10 cellular contexts compared by ENCODE assay signal in the genomic region with DNA sequence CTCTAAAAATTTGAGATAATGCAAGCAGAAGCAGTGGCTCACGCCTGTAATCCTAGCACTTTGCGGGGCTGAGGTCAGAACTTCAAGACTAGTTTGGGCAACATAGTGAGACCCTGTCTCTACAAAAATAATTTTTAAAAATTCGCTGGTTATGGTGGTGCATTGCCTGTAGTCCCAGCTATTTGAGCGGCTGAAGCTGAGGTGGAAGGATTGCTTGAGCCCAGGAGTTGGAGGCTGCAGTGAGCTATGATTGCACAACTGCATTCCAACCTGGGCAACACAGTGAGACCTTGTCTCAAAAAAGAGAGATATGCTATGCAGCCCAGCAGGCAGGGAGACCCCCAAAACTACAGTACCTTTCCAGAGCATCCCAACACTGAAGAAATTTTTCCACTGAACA. TPM values are rescaled to one million over a fixed set of nuclear protein-coding genes. Genes with fewer than 3 reads are reported as not detected.
DNase-seq lines count a peak whose midpoint lies in the region; ATAC-seq, FAIRE-seq and TF ChIP-seq lines count a peak whose summit lies in the region.
"Had no signal": no experiment of that assay in that cellular context is flagged by ENCODE, and none has a peak within 500 bp of the region (broad histone marks: within the 10 kb centered on the region; RNA-seq: fewer than 3 reads in every experiment).

No MANE protein-coding gene starts in this region.

- CTCF ChIA-PET in HEK293 (lab: Yijun Ruan, JAX) = no interaction called here

- H3K36me3 ChIP-seq in ACC112 (ENCODE audit: insufficient read depth, low read length) = peaks cover 36% of the 10 kb centered on the region
- peaks cover 0 to 37% of the 10 kb centered on the region in 2 experiments; a peak in 1 of 3 replicates for H3K36me3 ChIP-seq in HEK293 (ENCODE audit: control insufficient read depth in 2 of 2, insufficient read depth in 1 of 2, low read length in 2 of 2)
- peaks cover 7 to 16% of the 10 kb centered on the region in 2 donors for H3K36me3 ChIP-seq in kidney (ENCODE audit: control insufficient read depth in 1 of 2, insufficient read depth in 2 of 2, low read length in 2 of 2)

- H3K4me3 ChIP-seq in ACC112 (ENCODE audit: low read depth, low read length) (peak overlapping the region; percentile 99), HEK293 (ENCODE audit: low read depth, low read length) (no peak overlapping the region), kidney (ENCODE audit: low read length in 2 of 2) (peak overlapping the region; percentile 7 to 84)

- H3K9me3 ChIP-seq in HEK293 (ENCODE audit: control insufficient read depth, insufficient read depth, low read depth, low read length) (no peaks in the 10 kb centered on the region), kidney (ENCODE audit: control insufficient read depth in 1 of 2, low read length in 2 of 2) (no peaks in the 10 kb centered on the region)

- H3K27me3 Mint-ChIP-seq in activated T-helper 17 cell treated with anti-CD3 and anti-CD28 coated beads, Interleukin-2, amount 50 U/mL, for 72 hours = no peaks in the 10 kb centered on the region

- peaks cover 70% of the 10 kb centered on the region for H3K79me2 ChIP-seq in ACC112 (ENCODE audit: control insufficient read depth, insufficient read depth, low read length, unreplicated experiment)

- POLR2A ChIA-PET in HEK293 (lab: Yijun Ruan, JAX) = no interaction called here

- DNase-seq in kidney (no peak), D721Med (ENCODE audit: insufficient read length, low spot score) (no peak), ureter (ENCODE audit: low spot score) (no peak)
- DNase-seq: nucleus accumbens; stimulated activated naive CD4-positive, alpha-beta T cell treated with Interleukin-2 at 50 U/mL for 16 hours had no signal

- TF ChIP-seq CTCF in HEK293 (tag by site-specific recombination; IDR thresholded peaks at IDR 0.05) (no peak), kidney (IDR thresholded peaks at IDR 0.05; ENCODE audit: borderline replicate concordance, extremely low read depth, insufficient read depth) (no peak), D721Med (IDR thresholded peaks at IDR 0.05; ENCODE audit: insufficient read depth, missing control alignments) (no peak)

- no peak for FAIRE-seq in kidney (lab: Jason Lieb, UNC)
- FAIRE-seq in D721Med (lab: Jason Lieb, UNC) = no peak

- H3K4me3 Mint-ChIP-seq in activated T-helper 17 cell treated with anti-CD3 and anti-CD28 coated beads, Interleukin-2, amount 50 U/mL, for 72 hours = peak overlapping the region; percentile 98

- peaks cover 39% of the 10 kb centered on the region for H3K4me1 Mint-ChIP-seq in activated T-helper 17 cell treated with anti-CD3 and anti-CD28 coated beads, Interleukin-2, amount 50 U/mL, for 72 hours

- H3K27me3 ChIP-seq in ACC112 (ENCODE audit: insufficient read depth, low read length) = no peaks in the 10 kb centered on the region

- H3K4me1 ChIP-seq in ACC112 (ENCODE audit: control insufficient read depth, insufficient read depth, low read length, unreplicated experiment) (peaks cover 49% of the 10 kb centered on the region), HEK293 (ENCODE audit: control insufficient read depth, insufficient read depth, low read length) (no peaks in the 10 kb centered on the region), kidney (ENCODE audit: control insufficient read depth in 1 of 2, insufficient read depth in 1 of 2, low read depth in 1 of 2, low read length in 2 of 2) (peaks cover 2 to 3% of the 10 kb centered on the region in 2 donors)

- H3K27ac ChIP-seq in ACC112 (ENCODE audit: low read depth, low read length) = no peak overlapping the region
- H3K27ac ChIP-seq in HEK293 (ENCODE audit: extremely low read depth, low read depth, low read length) = no peak overlapping the region
- no peak overlapping the region for H3K27ac ChIP-seq in kidney (ENCODE audit: low read depth in 2 of 2, low read length in 2 of 2)

- peaks cover 62% of the 10 kb centered on the region for H3K36me3 Mint-ChIP-seq in activated T-helper 17 cell treated with anti-CD3 and anti-CD28 coated beads, Interleukin-2, amount 50 U/mL, for 72 hours (ENCODE audit: low read depth)

- H2AFZ ChIP-seq in ACC112 (ENCODE audit: low read length, unreplicated experiment) = no peak overlapping the region

- no peak overlapping the region for H3K9ac ChIP-seq in kidney (ENCODE audit: low read length in 2 of 2)

- peak overlapping the region; percentile 96 for H3K27ac Mint-ChIP-seq in activated T-helper 17 cell treated with anti-CD3 and anti-CD28 coated beads, Interleukin-2, amount 50 U/mL, for 72 hours

- intact Hi-C loops in kidney (cut with DNase I) = no loop called here

- ATAC-seq in activated T-helper 17 cell treated with anti-CD3 and anti-CD28 coated beads, Interleukin-2, amount 50 U/mL, for 72 hours (replicated peaks) = no peak
- ATAC-seq in GM21723 (IDR thresholded peaks at IDR 0.05; ENCODE audit: unreplicated experiment) (no peak), GM19452 (IDR thresholded peaks at IDR 0.05; ENCODE audit: unreplicated experiment) (no peak)

- H3K9me3 Mint-ChIP-seq in activated T-helper 17 cell treated with anti-CD3 and anti-CD28 coated beads, Interleukin-2, amount 50 U/mL, for 72 hours = no peaks in the 10 kb centered on the region

TF ChIP-seq in HEK293, 187 proteins besides CTCF, POLR2A, EP300 and RAD21:
- no peak for TF ChIP-seq ZNF423 (tag by site-specific recombination; IDR thresholded peaks at IDR 0.05)
- TF ChIP-seq ZNF121 (tag by site-specific recombination; IDR thresholded peaks at IDR 0.05) = peak; percentile 54; the same call in 1 of the 2 replicates
- no peak for TF ChIP-seq ZNF426 (tag by site-specific recombination; IDR thresholded peaks at IDR 0.05)
- TF ChIP-seq BCL11A (tag by site-specific recombination; IDR thresholded peaks at IDR 0.05; ENCODE audit: low read depth) = no peak

RNA-seq across cellular contexts. Expression of a gene that starts 2.3 kb away (rescaled TPM):
- total RNA-seq in activated T-helper 17 cell treated with anti-CD3 and anti-CD28 coated beads, Interleukin-2, amount 50 U/mL, for 72 hours = 100 to 1,000 TPM in 1 of 2 donors, 10 to 100 TPM in 1; 57.3 to 142 TPM
- total RNA-seq in kidney (187 TPM), ureter (122 TPM)
- polyA plus RNA-seq in kidney (ENCODE audit: insufficient read depth, low read depth, low replicate concordance) = 191 TPM
